Comparison of ENCODE assay signal across 17 cellular contexts in genomic region chr3:10999516-10999915, GRCh38. TPM values are rescaled to one million over a fixed set of nuclear protein-coding genes. Genes with fewer than 3 reads are reported as not detected.
A peak's percentile ranks its signal among the peaks of the same experiment; 100 is the strongest.
DNase-seq lines count a peak whose midpoint lies in the region; ATAC-seq and TF ChIP-seq lines count a peak whose summit lies in the region.
"Had no signal": no experiment of that assay in that cellular context is flagged by ENCODE, and none has a peak within 500 bp of the region (broad histone marks: within the 10 kb centered on the region; RNA-seq: fewer than 3 reads in every experiment).

No MANE protein-coding gene starts in this region.

- H3K9me3 Mint-ChIP-seq in CD14-positive monocyte = no peaks in the 10 kb centered on the region
- H3K9me3 Mint-ChIP-seq: CD4-positive, alpha-beta T cell; H9 had no signal

- peaks cover 27 to 37% (median 35%) of the 10 kb centered on the region in 3 donors for H3K27me3 Mint-ChIP-seq in CD14-positive monocyte (ENCODE audit: low read depth in 3 of 3)

- H3K36me3 Mint-ChIP-seq in CD14-positive monocyte = no peaks in the 10 kb centered on the region

- DNase-seq in NCI-H2227 (lab: John Stamatoyannopoulos, UW; ENCODE audit: unreplicated experiment) = peak; percentile 31
- DNase-seq in NCI-H2227 treated with DMSO at 0.1 percent for 48 hours (lab: John Stamatoyannopoulos, UW) = no peak
- peak in 2 of 49 donors; percentile 23 to 24 for DNase-seq in substantia nigra (lab: John Stamatoyannopoulos, UW)
- DNase-seq in NCI-H1436 (lab: John Stamatoyannopoulos, UW) = no peak
- no peak for DNase-seq in CD14-positive monocyte (ENCODE audit: low spot score)
- DNase-seq: ACHN; Calu3; CD4-positive, alpha-beta T cell; DMS153; DMS79 treated with DMSO at 0.1 percent for 48 hours; EL; GOT3; H9 had no signal

- no peak for ATAC-seq in HG03175 (IDR thresholded peaks at IDR 0.05; ENCODE audit: unreplicated experiment)

- no peak overlapping the region for H3K4me3 Mint-ChIP-seq in CD14-positive monocyte
- H3K4me3 Mint-ChIP-seq: CD4-positive, alpha-beta T cell; H9 had no signal

- no peaks in the 10 kb centered on the region for H3K4me1 Mint-ChIP-seq in CD14-positive monocyte

- H3K27ac ChIP-seq in angular gyrus (ENCODE audit: low read depth, low read length) (peak overlapping the region; percentile 56), layer of hippocampus (ENCODE audit: low read depth, low read length) (peak overlapping the region; percentile 84), substantia nigra (ENCODE audit: low read depth, low read length, poor library complexity, severe bottlenecking) (peak overlapping the region; percentile 54)
- H3K27ac ChIP-seq: BLaER1 treated with 17β-estradiol and CSF1 and Interleukin-3, amounts not matched to agents 10 nM and 100 nM had no signal

- intact Hi-C loops in CD14-positive monocyte (cut with micrococcal nuclease) = no loop called here

- H3K27me3 ChIP-seq in layer of hippocampus (ENCODE audit: control insufficient read depth, insufficient read depth, low read length) = no peaks in the 10 kb centered on the region

- no peak overlapping the region for H3K27ac Mint-ChIP-seq in CD14-positive monocyte
- H3K27ac Mint-ChIP-seq: CD4-positive, alpha-beta T cell; H9 had no signal

- no peak for TF ChIP-seq CTCF in CD14-positive monocyte (IDR thresholded peaks at IDR 0.05)

RNA-seq across cellular contexts. Expression of gene SLC6A1, which starts 7.0 kb away (rescaled TPM):
- polyA plus RNA-seq in CD14-positive monocyte = not detected
